In genomic region chr2:156322103-156322671, GRCh38 we compare ENCODE assay signal across 8 cellular contexts. TPM values are rescaled to one million over a fixed set of nuclear protein-coding genes. Genes with fewer than 3 reads are reported as not detected.
DNase-seq lines count a peak whose midpoint lies in the region; ATAC-seq, FAIRE-seq and TF ChIP-seq lines count a peak whose summit lies in the region.

No MANE protein-coding gene starts in this region.

- H3K36me3 ChIP-seq in ACC112 (ENCODE audit: insufficient read depth, low read length) (no peaks in the 10 kb centered on the region), keratinocyte (ENCODE audit: control insufficient read depth in 2 of 2, extremely low read depth in 1 of 2, insufficient read depth in 2 of 2, low read length in 2 of 2) (no peaks in the 10 kb centered on the region)

- H2AFZ ChIP-seq in ACC112 (ENCODE audit: low read length, unreplicated experiment) (no peak overlapping the region), keratinocyte (ENCODE audit: control insufficient read depth, low read length) (no peak overlapping the region)

- H3K4me1 ChIP-seq in ACC112 (ENCODE audit: control insufficient read depth, insufficient read depth, low read length, unreplicated experiment), result peaks cover 3% of the 10 kb centered on the region
- H3K4me1 ChIP-seq in keratinocyte (ENCODE audit: control insufficient read depth, extremely low read depth, insufficient read depth, low read length), result peaks cover 9% of the 10 kb centered on the region

- H4K20me1 ChIP-seq in keratinocyte (ENCODE audit: control insufficient read depth, extremely low read depth, insufficient read depth, low read length), result no peaks in the 10 kb centered on the region

- peaks cover 22% of the 10 kb centered on the region for H3K4me1 Mint-ChIP-seq in T-helper 1 cell treated with Interleukin-12 subunit alpha and Interleukin-12 subunit beta and Interleukin-4 antibody, amounts not matched to agents 30 μg/mL and 1 μg/mL, for 36 hours (ENCODE audit: low read depth)

- TF ChIP-seq CTCF in keratinocyte (optimal IDR thresholded peaks at IDR 0.05 in 1 of 3, IDR thresholded peaks at IDR 0.05 in 1 of 3, conservative IDR thresholded peaks at IDR 0.05 in 1 of 3; ENCODE audit: extremely low read depth in 1 of 3, insufficient read depth in 2 of 3, low read length in 3 of 3), result no peak

- no peaks in the 10 kb centered on the region for H3K9me1 ChIP-seq in keratinocyte (ENCODE audit: control insufficient read depth, extremely low read depth, insufficient read depth, low read length)

- peak overlapping the region; percentile 85 for H3K4me2 ChIP-seq in keratinocyte (ENCODE audit: control insufficient read depth, extremely low read depth, insufficient read depth, low read depth, low read length)

- peaks cover 85% of the 10 kb centered on the region for H3K27me3 Mint-ChIP-seq in T-helper 1 cell treated with Interleukin-12 subunit alpha and Interleukin-12 subunit beta and Interleukin-4 antibody, amounts not matched to agents 30 μg/mL and 1 μg/mL, for 36 hours (ENCODE audit: low read depth)

- H3K9me3 Mint-ChIP-seq in T-helper 1 cell treated with Interleukin-12 subunit alpha and Interleukin-12 subunit beta and Interleukin-4 antibody, amounts not matched to agents 30 μg/mL and 1 μg/mL, for 36 hours, result no peaks in the 10 kb centered on the region

- dilution Hi-C loops in keratinocyte (cut with MboI; ENCODE audit: extremely low pct_ligation_motif_present, low sequenced_read_pairs), result no loop called here

- H3K36me3 Mint-ChIP-seq in T-helper 1 cell treated with Interleukin-12 subunit alpha and Interleukin-12 subunit beta and Interleukin-4 antibody, amounts not matched to agents 30 μg/mL and 1 μg/mL, for 36 hours (ENCODE audit: low read depth), result peaks cover 21% of the 10 kb centered on the region

- H3K4me3 ChIP-seq in ACC112 (ENCODE audit: low read depth, low read length) (peak overlapping the region; percentile 85), keratinocyte (ENCODE audit: control insufficient read depth in 2 of 3, extremely low read depth in 1 of 3, insufficient read depth in 2 of 3, low read depth in 1 of 3, low read length in 3 of 3) (peak overlapping the region in 2 of 3 experiments; percentile 59 to 64)

- H3K79me2 ChIP-seq in ACC112 (ENCODE audit: control insufficient read depth, insufficient read depth, low read length, unreplicated experiment) (no peaks in the 10 kb centered on the region), keratinocyte (ENCODE audit: control insufficient read depth, insufficient read depth, low read length) (no peaks in the 10 kb centered on the region)

- H3K27ac ChIP-seq in ACC112 (ENCODE audit: low read depth, low read length) (no peak overlapping the region), keratinocyte (ENCODE audit: control insufficient read depth, insufficient read depth, low read length) (no peak overlapping the region)

- FAIRE-seq in keratinocyte (lab: Jason Lieb, UNC), result no peak
- no peak for FAIRE-seq in HTR-8/SVneo (lab: Jason Lieb, UNC)

- H3K27ac Mint-ChIP-seq in T-helper 1 cell treated with Interleukin-12 subunit alpha and Interleukin-12 subunit beta and Interleukin-4 antibody, amounts not matched to agents 30 μg/mL and 1 μg/mL, for 36 hours, result peak overlapping the region; percentile 76

- DNase-seq in keratinocyte (ENCODE audit: low read depth, low spot score) (no peak), HTR-8/SVneo (ENCODE audit: insufficient read length, low spot score) (no peak), left lobe of liver (ENCODE audit: low spot score) (no peak), GOT3 (lab: John Stamatoyannopoulos, UW) (no peak), HCEC 1CT (no peak)

- no peaks in the 10 kb centered on the region for H3K9me3 ChIP-seq in keratinocyte (ENCODE audit: control insufficient read depth, low read depth, low read length)

- peak overlapping the region; percentile 76 for H3K4me3 Mint-ChIP-seq in T-helper 1 cell treated with Interleukin-12 subunit alpha and Interleukin-12 subunit beta and Interleukin-4 antibody, amounts not matched to agents 30 μg/mL and 1 μg/mL, for 36 hours

- ATAC-seq in GM21423 (IDR thresholded peaks at IDR 0.05; ENCODE audit: unreplicated experiment) (peak; percentile 72), left lobe of liver (no peak)

- H3K27me3 ChIP-seq in ACC112 (ENCODE audit: insufficient read depth, low read length) (peaks cover 17% of the 10 kb centered on the region), keratinocyte (ENCODE audit: control insufficient read depth, extremely low read depth, insufficient read depth, low read length) (peaks cover 42% of the 10 kb centered on the region)

- no peak overlapping the region for H3K9ac ChIP-seq in keratinocyte (ENCODE audit: control insufficient read depth, extremely low read depth, insufficient read depth, low read length)

RNA-seq across cellular contexts. Expression of gene NR4A2, which starts 10.3 kb away (rescaled TPM):
- 0.15 to 4.5 TPM (median 3.0 TPM) in 3 replicates for polyA plus RNA-seq in keratinocyte
- polyA plus RNA-seq in keratinocyte (2011; ENCODE audit: low read depth), result 1.3 TPM
- polyA plus RNA-seq in keratinocyte (2011; cell fraction: cytosol; rRNA removed), result 1.3 and 1.7 TPM in 2 replicates
- 37.4 and 49.8 TPM in 2 replicates for polyA plus RNA-seq in keratinocyte (2011; cell fraction: nucleus; rRNA removed)
- 0.24 and 1.8 TPM in 2 replicates for polyA plus RNA-seq in keratinocyte (2012; ENCODE audit: low replicate concordance)
- 0.43 to 10.5 TPM (median 7.9 TPM) in 3 replicates for polyA minus RNA-seq in keratinocyte
- polyA minus RNA-seq in keratinocyte (2011; cell fraction: cytosol; rRNA and poly(A)+ RNA removed), result 1.5 TPM
- polyA minus RNA-seq in keratinocyte (2011; cell fraction: nucleus; rRNA and poly(A)+ RNA removed), result 22.5 and 23.8 TPM in 2 replicates
- 0.91 TPM for total RNA-seq in left lobe of liver
